ENCODE assay signal across 21 cellular contexts in genomic region chr6:24844061-24844460, GRCh38. TPM values are rescaled to one million over a fixed set of nuclear protein-coding genes. Genes with fewer than 3 reads are reported as not detected.
"Had no signal": no experiment of that assay in that cellular context is flagged by ENCODE, and none has a peak within 500 bp of the region (broad histone marks: within the 10 kb centered on the region; RNA-seq: fewer than 3 reads in every experiment).

No MANE protein-coding gene starts in this region.

- H3K4me1 ChIP-seq: upper lobe of right lung had no signal

- H3K9me3 ChIP-seq: suprapubic skin, upper lobe of right lung had no signal

- DNase-seq: activated CD4-positive, CD25-positive, alpha-beta regulatory T cell treated with anti-CD3 and anti-CD28 coated beads, Interleukin-2, amount 50 U/mL, for 72 hours; activated gamma-delta T cell; activated T-cell treated with anti-CD3 and anti-CD28 coated beads, Interleukin-2, amount 50 U/mL, for 1 hour; amniotic stem cell; cerebellar nuclear complex; hypothalamus; kidney glomerular epithelial cell; nucleus accumbens; right cardiac atrium; Right ventricle myocardium superior; small intestine; upper lobe of right lung had no signal

- H3K27ac ChIP-seq: suprapubic skin, upper lobe of right lung had no signal

- H3K36me3 ChIP-seq: upper lobe of right lung had no signal

- ATAC-seq: esophagus mucosa, right cardiac atrium, upper lobe of right lung had no signal

- H3K4me3 ChIP-seq: suprapubic skin, upper lobe of right lung had no signal

- H3K27me3 ChIP-seq: suprapubic skin, upper lobe of right lung had no signal

- H3K4me3 Mint-ChIP-seq: brain had no signal

- H3K9me3 Mint-ChIP-seq: brain had no signal

RNA-seq across cellular contexts. Expression of gene ARMH2, which starts 45.3 kb away (rescaled TPM):
- total RNA-seq: activated CD8-positive, alpha-beta memory T cell treated with anti-CD3 and anti-CD28 coated beads for 36 hours; dermis microvascular lymphatic vessel endothelial cell; esophagus mucosa; fibroblast of villous mesenchyme; lower leg skin; myocyte; posterior vena cava; right cardiac atrium; Right ventricle myocardium superior; suprapubic skin; upper lobe of right lung had no signal
- polyA plus RNA-seq: right cardiac atrium, small intestine had no signal
